Comparison of ENCODE assay signal across 9 cellular contexts in genomic region chr2:186693446-186693842, GRCh38. TPM values are rescaled to one million over a fixed set of nuclear protein-coding genes. Genes with fewer than 3 reads are reported as not detected.
DNase-seq lines count a peak whose midpoint lies in the region; ATAC-seq, FAIRE-seq and TF ChIP-seq lines count a peak whose summit lies in the region.
"Had no signal": no experiment of that assay in that cellular context is flagged by ENCODE, and none has a peak within 500 bp of the region (broad histone marks: within the 10 kb centered on the region; RNA-seq: fewer than 3 reads in every experiment).

No MANE protein-coding gene starts in this region.

- H3K27me3 ChIP-seq in K562 (ENCODE audit: control insufficient read depth in 2 of 2, insufficient read depth in 2 of 2, low read length in 2 of 2), result peaks cover 17 to 26% of the 10 kb centered on the region in 2 experiments
- no peaks in the 10 kb centered on the region for H3K27me3 ChIP-seq in lower lobe of right lung (ENCODE audit: low read depth)

- peak overlapping the region; percentile 49 for H3K4me3 Mint-ChIP-seq in activated naive CD4-positive, alpha-beta T cell treated with anti-CD3 and anti-CD28 coated beads, Interleukin-2, amount 50 U/mL, for 24 hours
- peak overlapping the region; percentile 93 for H3K4me3 Mint-ChIP-seq in type B pancreatic cell

- CTCF ChIA-PET in K562 (lab: Yijun Ruan, JAX; ENCODE audit: low intra/inter-chr PET ratio), result no interaction called here

- DNase-seq in activated naive CD4-positive, alpha-beta T cell treated with Interleukin-2 at 50 U/mL for 16 hours, result no peak
- DNase-seq in K562 (ENCODE audit: extremely low read depth in 1 of 4, low spot score in 3 of 4) (no peak), lower lobe of right lung (no peak), type B pancreatic cell (ENCODE audit: extremely low spot score, unreplicated experiment) (no peak), NCI-H2196 treated with DMSO at 0.1 percent for 48 hours (lab: John Stamatoyannopoulos, UW; ENCODE audit: unreplicated experiment) (no peak)
- no peak for DNase-seq in stimulated activated CD4-positive, alpha-beta T cell treated with anti-CD3 and anti-CD28 coated beads, Interleukin-4, amount 100 ng/mL, for 24 hours
- no peak for DNase-seq in activated CD4-positive, alpha-beta T cell treated with anti-CD3 and anti-CD28 coated beads for 1 hour

- no peaks in the 10 kb centered on the region for H3K36me3 Mint-ChIP-seq in activated naive CD4-positive, alpha-beta T cell treated with anti-CD3 and anti-CD28 coated beads, Interleukin-2, amount 50 U/mL, for 24 hours
- peaks cover 3% of the 10 kb centered on the region for H3K36me3 Mint-ChIP-seq in type B pancreatic cell

- no peak for TF ChIP-seq POLR2A in K562 (conservative IDR thresholded peaks at IDR 0.05)

- peaks cover 31% of the 10 kb centered on the region for H3K27me3 Mint-ChIP-seq in activated naive CD4-positive, alpha-beta T cell treated with anti-CD3 and anti-CD28 coated beads, Interleukin-2, amount 50 U/mL, for 24 hours
- H3K27me3 Mint-ChIP-seq in type B pancreatic cell, result peaks cover 15% of the 10 kb centered on the region

- peaks cover 12% of the 10 kb centered on the region for H3K4me1 Mint-ChIP-seq in activated naive CD4-positive, alpha-beta T cell treated with anti-CD3 and anti-CD28 coated beads, Interleukin-2, amount 50 U/mL, for 24 hours
- peaks cover 8% of the 10 kb centered on the region for H3K4me1 Mint-ChIP-seq in type B pancreatic cell (ENCODE audit: unreplicated experiment)

- H3K79me2 ChIP-seq in K562 (ENCODE audit: control insufficient read depth, insufficient read depth, low read length), result no peaks in the 10 kb centered on the region

- TF ChIP-seq RAD21 in K562 (CRISPR knock-in tag; conservative IDR thresholded peaks at IDR 0.05 in 1 of 2, IDR thresholded peaks at IDR 0.05 in 1 of 2), result no peak

- H3K36me3 ChIP-seq in K562 (ENCODE audit: control insufficient read depth, insufficient read depth, low read length) (no peaks in the 10 kb centered on the region), lower lobe of right lung (no peaks in the 10 kb centered on the region)

- in situ Hi-C loops in K562 (cut with MboI), result no loop called here

- 25% methylated on average over 7 of the region's 7 CpGs for WGBS in K562 (ENCODE audit: insufficient coverage, low coverage, missing lambda C conversion rate)

- H3K4me3 ChIP-seq in K562, result peak overlapping the region; percentile 32
- H3K4me3 ChIP-seq in lower lobe of right lung, result peak overlapping the region; percentile 72

- FAIRE-seq in K562 (lab: Jason Lieb, UNC), result no peak
- FAIRE-seq: G401.6 had no signal

- peak overlapping the region; percentile 51; the same call in 1 of the 2 replicates for H3K4me2 ChIP-seq in K562 (ENCODE audit: insufficient read depth, low read length)

- H3K4me1 ChIP-seq in K562 (replicated peaks in 1 of 2; ENCODE audit: control insufficient read depth in 2 of 2, insufficient read depth in 2 of 2, low read length in 2 of 2) (peaks cover 0 to 11% of the 10 kb centered on the region in 2 experiments; a peak in 2 of 5 replicates), lower lobe of right lung (peaks cover 11% of the 10 kb centered on the region)

- H3K27ac Mint-ChIP-seq in activated naive CD4-positive, alpha-beta T cell treated with anti-CD3 and anti-CD28 coated beads, Interleukin-2, amount 50 U/mL, for 24 hours, result no peak overlapping the region
- no peak overlapping the region for H3K27ac Mint-ChIP-seq in type B pancreatic cell

- BruUV-seq in K562 (replicated peaks; lab: Mats Ljungman, UMichigan), result no TSS peak

- peaks cover 3% of the 10 kb centered on the region for H3K9me3 Mint-ChIP-seq in activated naive CD4-positive, alpha-beta T cell treated with anti-CD3 and anti-CD28 coated beads, Interleukin-2, amount 50 U/mL, for 24 hours
- no peaks in the 10 kb centered on the region for H3K9me3 Mint-ChIP-seq in type B pancreatic cell

- H3K27ac ChIP-seq in K562 (ENCODE audit: extremely low read depth, low read depth, low read length) (no peak overlapping the region), lower lobe of right lung (no peak overlapping the region)

- intact Hi-C loops in K562 (cut with micrococcal nuclease), result no loop called here
- intact Hi-C loops in lower lobe of right lung (cut with DNase I), result no loop called here

- peak overlapping the region; percentile 61; the same call in 1 of the 2 replicates for H2AFZ ChIP-seq in K562 (ENCODE audit: low read depth, low read length)

- TF ChIP-seq CTCF in K562 (IDR thresholded peaks at IDR 0.05 in 2 of 3, conservative IDR thresholded peaks at IDR 0.05 in 1 of 3; ENCODE audit: insufficient read depth in 2 of 3, low read depth in 1 of 3, low read length in 3 of 3), result no peak
- TF ChIP-seq CTCF in lower lobe of right lung (IDR thresholded peaks at IDR 0.05), result no peak
- no peak for TF ChIP-seq CTCF in type B pancreatic cell (conservative IDR thresholded peaks at IDR 0.05)

- POLR2A ChIA-PET in K562 (lab: Yijun Ruan, JAX), result interaction anchor here (1.1 kb wide), 1 partner anchor 29 kb away, joined by 3 read pairs; no protein-coding TSS in a partner anchor

- H3K9ac ChIP-seq in K562 (ENCODE audit: insufficient read depth in 1 of 2, low read depth in 2 of 2, low read length in 2 of 2), result peak overlapping the region in 1 of 2 experiments; percentile 81; a peak in 1 of 4 replicates

- no peak for TF ChIP-seq EP300 in K562 (IDR thresholded peaks at IDR 0.05; ENCODE audit: low read length)

- H4K20me1 ChIP-seq in K562 (replicated peaks; ENCODE audit: control insufficient read depth, insufficient read depth, low read length), result no peaks in the 10 kb centered on the region

- H3K9me3 ChIP-seq in K562 (replicated peaks; ENCODE audit: control insufficient read depth, insufficient read depth, low read depth, low read length), result no peaks in the 10 kb centered on the region
- no peaks in the 10 kb centered on the region for H3K9me3 ChIP-seq in lower lobe of right lung

- no peaks in the 10 kb centered on the region for H3K9me1 ChIP-seq in K562 (ENCODE audit: control insufficient read depth, insufficient read depth, low read length)

- ATAC-seq in K562, result no peak
- ATAC-seq in lower lobe of right lung, result no peak

TF ChIP-seq in K562, 482 proteins besides CTCF, POLR2A, EP300 and RAD21:
- TF ChIP-seq HCFC1 (IDR thresholded peaks at IDR 0.05; ENCODE audit: low read depth, low read length), result no peak
- no peak for TF ChIP-seq SFPQ (IDR thresholded peaks at IDR 0.05; ENCODE audit: low read depth, low read length)
- no peak for TF ChIP-seq E2F5 (CRISPR knock-in tag; IDR thresholded peaks at IDR 0.05)
- TF ChIP-seq MEIS2 (IDR thresholded peaks at IDR 0.05; ENCODE audit: partially characterized antibody), result no peak
- TF ChIP-seq WHSC1 (IDR thresholded peaks at IDR 0.05; ENCODE audit: low read length), result no peak
- no peak for TF ChIP-seq CBX2 (IDR thresholded peaks at IDR 0.05; ENCODE audit: insufficient read depth, low read length, poor library complexity, severe bottlenecking)

RNA-seq across cellular contexts. Expression of gene FAM171B, which starts 0.4 kb away (rescaled TPM):
- 0.09 TPM in 1 of 2 replicates, not detected in the other for total RNA-seq in K562 (2011; cell fraction: chromatin; rRNA removed; ENCODE audit: low replicate concordance)
- total RNA-seq in K562 (2011; cell fraction: nucleolus; rRNA removed), result not detected in 2 replicates
- total RNA-seq in K562 (2011; cell fraction: nucleoplasm; rRNA removed), result not detected in 2 replicates
- total RNA-seq in K562 (2014; rRNA removed) (under 0.01 TPM in 1 of 2 replicates, not detected in the other), K562 (2014; rRNA removed; fragmentation: Illumina TruSeq; extraction: Trizol) (0.04 and 0.13 TPM in 2 replicates), K562 (2015; rRNA removed; fragmentation: Illumina TruSeq; extraction: Trizol) (0.04 TPM in 2 replicates), K562 (2021) (0.07 TPM in 1 of 2 replicates, not detected in the other), lower lobe of right lung (4.9 TPM), type B pancreatic cell (ENCODE audit: low replicate concordance) (7.4 and 21.2 TPM in 2 replicates)
- polyA plus RNA-seq in K562 (2011; rRNA removed) (not detected in 2 replicates), K562 (2014; fragmentation: Illumina TruSeq; extraction: Trizol) (0.04 TPM in 1 of 2 replicates, not detected in the other), K562 (2014; fragmentation: Nextera tagmentation; extraction: Ambion mirVana) (under 1 TPM; 0.01 to 0.03 TPM), K562 (2014; rRNA removed) (0.05 TPM in 1 of 2 replicates, not detected in the other)
- polyA plus RNA-seq in K562 (2011; cell fraction: cytosol; rRNA removed), result not detected in 2 replicates
- not detected in 2 replicates for polyA plus RNA-seq in K562 (2011; cell fraction: nucleus; rRNA removed)
- 0.03 and 0.08 TPM in 2 replicates for polyA plus RNA-seq in K562 (2012)
- 0.06 TPM in 1 of 2 replicates, not detected in the other for polyA minus RNA-seq in K562 (2011; rRNA and poly(A)+ RNA removed)
- not detected in 2 replicates for polyA minus RNA-seq in K562 (2011; cell fraction: cytosol; rRNA and poly(A)+ RNA removed)
- not detected in 2 replicates for polyA minus RNA-seq in K562 (2011; cell fraction: nucleus; rRNA and poly(A)+ RNA removed)
